In genomic region chr16:4169415-4169814, GRCh38 we compare ENCODE assay signal across 31 cellular contexts.
"Had no signal": no experiment of that assay in that cellular context is flagged by ENCODE, and none has a peak within 500 bp of the region (broad histone marks: within the 10 kb centered on the region; RNA-seq: fewer than 3 reads in every experiment).

No MANE protein-coding gene starts in this region.

- FAIRE-seq: astrocyte, bronchial epithelial cell, colon, endometrium, endothelial cell of umbilical vein had no signal

- ATAC-seq: activated CD4-positive, alpha-beta T cell treated with anti-CD3 and anti-CD28 coated beads for 36 hours; activated CD8-positive, alpha-beta memory T cell treated with anti-CD3 and anti-CD28 coated beads, Interleukin-2, amount 10 ng/mL, durations not matched to agents 7 days and 5 days; activated CD8-positive, alpha-beta T cell treated with anti-CD3 and anti-CD28 coated beads, Interleukin-2, amount 10 ng/mL, durations not matched to agents 7 days and 5 days; activated naive CD4-positive, alpha-beta T cell treated with anti-CD3 and anti-CD28 coated beads, Interleukin-2, amount 50 U/mL, for 72 hours; heart right ventricle had no signal

- H3K9me3 Mint-ChIP-seq: activated CD4-positive, alpha-beta memory T cell treated with anti-CD3 and anti-CD28 coated beads for 36 hours; activated CD4-positive, alpha-beta T cell treated with anti-CD3 and anti-CD28 coated beads, Interleukin-2, amount 10 ng/mL, durations not matched to agents 24 days and 14 days; activated naive CD4-positive, alpha-beta T cell treated with anti-CD3 and anti-CD28 coated beads, Interleukin-2, amount 10 ng/mL, durations not matched to agents 7 days and 5 days; activated naive CD4-positive, alpha-beta T cell treated with anti-CD3 and anti-CD28 coated beads, Interleukin-2, amount 50 U/mL, for 72 hours; activated naive CD8-positive, alpha-beta T cell treated with anti-CD3 and anti-CD28 coated beads, Interleukin-2, amount 10 ng/mL, durations not matched to agents 7 days and 5 days; activated T-helper 1 cell treated with anti-CD3 and anti-CD28 coated beads, Interleukin-12 subunit alpha, Interleukin-12 subunit beta, Interleukin-2, Interleukin-4 antibody, amounts not matched to agents 30 ng/mL and 10 ng/mL and 1 ng/mL, durations not matched to agents 14 hours and 24 hours and 36 hours; central memory CD8-positive, alpha-beta T cell had no signal

- H3K4me3 Mint-ChIP-seq: activated CD4-positive, alpha-beta memory T cell treated with anti-CD3 and anti-CD28 coated beads for 36 hours; activated CD4-positive, alpha-beta T cell treated with anti-CD3 and anti-CD28 coated beads for 36 hours; activated CD4-positive, alpha-beta T cell treated with anti-CD3 and anti-CD28 coated beads, Interleukin-2, amount 10 ng/mL, durations not matched to agents 24 days and 14 days; activated CD8-positive, alpha-beta memory T cell treated with anti-CD3 and anti-CD28 coated beads, Interleukin-2, amount 10 ng/mL, durations not matched to agents 7 days and 5 days; activated CD8-positive, alpha-beta T cell treated with anti-CD3 and anti-CD28 coated beads, Interleukin-2, amount 10 ng/mL, durations not matched to agents 7 days and 5 days; activated naive CD4-positive, alpha-beta T cell treated with anti-CD3 and anti-CD28 coated beads, Interleukin-2, amount 10 ng/mL, durations not matched to agents 7 days and 5 days; activated naive CD8-positive, alpha-beta T cell treated with anti-CD3 and anti-CD28 coated beads, Interleukin-2, amount 10 ng/mL, durations not matched to agents 7 days and 5 days; activated T-helper 1 cell treated with anti-CD3 and anti-CD28 coated beads, Interleukin-12 subunit alpha, Interleukin-12 subunit beta, Interleukin-2, Interleukin-4 antibody, amounts not matched to agents 30 ng/mL and 10 ng/mL and 1 ng/mL, durations not matched to agents 14 hours and 24 hours and 36 hours; central memory CD8-positive, alpha-beta T cell had no signal

- DNase-seq: activated CD4-positive, alpha-beta memory T cell treated with anti-CD3 and anti-CD28 coated beads for 36 hours; activated CD4-positive, alpha-beta T cell treated with anti-CD3 and anti-CD28 coated beads for 36 hours; activated CD4-positive, alpha-beta T cell treated with anti-CD3 and anti-CD28 coated beads, Interleukin-2, amount 10 ng/mL, durations not matched to agents 24 days and 14 days; activated CD4-positive, CD25-positive, alpha-beta regulatory T cell; activated CD4-positive, CD25-positive, alpha-beta regulatory T cell treated with anti-CD3 and anti-CD28 coated beads, Interleukin-2, amount 50 U/mL, for 72 hours; activated CD8-positive, alpha-beta memory T cell treated with anti-CD3 and anti-CD28 coated beads, Interleukin-2, amount 10 ng/mL, durations not matched to agents 7 days and 5 days; activated CD8-positive, alpha-beta memory T cell treated with anti-CD3 and anti-CD28 coated beads, Interleukin-2, amount 50 U/mL, for 4 hours; activated CD8-positive, alpha-beta T cell treated with anti-CD3 and anti-CD28 coated beads, Interleukin-2, amount 10 ng/mL, durations not matched to agents 7 days and 5 days; activated gamma-delta T cell; activated naive CD4-positive, alpha-beta T cell; activated naive CD4-positive, alpha-beta T cell treated with anti-CD3 and anti-CD28 coated beads, Interleukin-2, amount 10 ng/mL, durations not matched to agents 7 days and 5 days; activated naive CD8-positive, alpha-beta T cell treated with anti-CD3 and anti-CD28 coated beads, Interleukin-2, amount 10 ng/mL, durations not matched to agents 7 days and 5 days; activated T-cell treated with anti-CD3 and anti-CD28 coated beads, Interleukin-2, amount 50 U/mL, for 1 hour; activated T-cell treated with anti-CD3 and anti-CD28 coated beads, Interleukin-2, amount 50 U/mL, for 48 hours; brain microvascular endothelial cell; cortex of kidney; effector CD8-positive, alpha-beta T cell; esophagus squamous epithelium; foreskin melanocyte; heart right ventricle; T-helper 2 cell had no signal

- H3K9me3 ChIP-seq: esophagus squamous epithelium, gastroesophageal sphincter, heart right ventricle had no signal

- H3K4me1 Mint-ChIP-seq: activated naive CD8-positive, alpha-beta T cell treated with anti-CD3 and anti-CD28 coated beads, Interleukin-2, amount 10 ng/mL, durations not matched to agents 7 days and 5 days; central memory CD8-positive, alpha-beta T cell had no signal

- H3K36me3 Mint-ChIP-seq: activated CD4-positive, alpha-beta memory T cell treated with anti-CD3 and anti-CD28 coated beads for 36 hours; activated CD8-positive, alpha-beta memory T cell treated with anti-CD3 and anti-CD28 coated beads, Interleukin-2, amount 10 ng/mL, durations not matched to agents 7 days and 5 days; activated naive CD4-positive, alpha-beta T cell treated with anti-CD3 and anti-CD28 coated beads, Interleukin-2, amount 10 ng/mL, durations not matched to agents 7 days and 5 days; activated naive CD4-positive, alpha-beta T cell treated with anti-CD3 and anti-CD28 coated beads, Interleukin-2, amount 50 U/mL, for 72 hours; activated naive CD8-positive, alpha-beta T cell treated with anti-CD3 and anti-CD28 coated beads, Interleukin-2, amount 10 ng/mL, durations not matched to agents 7 days and 5 days had no signal

- H3K27ac ChIP-seq: brain microvascular endothelial cell, epithelial cell of prostate, gastroesophageal sphincter, heart right ventricle had no signal

- H3K36me3 ChIP-seq: brain microvascular endothelial cell, esophagus squamous epithelium, gastroesophageal sphincter, heart right ventricle had no signal

- H3K4me3 ChIP-seq: esophagus squamous epithelium, gastroesophageal sphincter, heart right ventricle had no signal

- H3K27me3 ChIP-seq: brain microvascular endothelial cell, esophagus squamous epithelium, gastroesophageal sphincter, heart right ventricle had no signal

- H3K27ac Mint-ChIP-seq: activated CD4-positive, alpha-beta memory T cell treated with anti-CD3 and anti-CD28 coated beads for 36 hours; activated CD4-positive, alpha-beta T cell treated with anti-CD3 and anti-CD28 coated beads for 36 hours; activated CD4-positive, alpha-beta T cell treated with anti-CD3 and anti-CD28 coated beads, Interleukin-2, amount 10 ng/mL, durations not matched to agents 24 days and 14 days; activated CD8-positive, alpha-beta memory T cell treated with anti-CD3 and anti-CD28 coated beads, Interleukin-2, amount 10 ng/mL, durations not matched to agents 7 days and 5 days; activated CD8-positive, alpha-beta T cell treated with anti-CD3 and anti-CD28 coated beads, Interleukin-2, amount 10 ng/mL, durations not matched to agents 7 days and 5 days; activated naive CD4-positive, alpha-beta T cell treated with anti-CD3 and anti-CD28 coated beads, Interleukin-2, amount 10 ng/mL, durations not matched to agents 7 days and 5 days; activated naive CD4-positive, alpha-beta T cell treated with anti-CD3 and anti-CD28 coated beads, Interleukin-2, amount 50 U/mL, for 72 hours; activated naive CD8-positive, alpha-beta T cell treated with anti-CD3 and anti-CD28 coated beads, Interleukin-2, amount 10 ng/mL, durations not matched to agents 7 days and 5 days; activated T-helper 1 cell treated with anti-CD3 and anti-CD28 coated beads, Interleukin-12 subunit alpha, Interleukin-12 subunit beta, Interleukin-2, Interleukin-4 antibody, amounts not matched to agents 30 ng/mL and 10 ng/mL and 1 ng/mL, durations not matched to agents 14 hours and 24 hours and 36 hours had no signal

- H3K27me3 Mint-ChIP-seq: activated CD4-positive, alpha-beta memory T cell treated with anti-CD3 and anti-CD28 coated beads for 36 hours; activated CD4-positive, alpha-beta T cell treated with anti-CD3 and anti-CD28 coated beads for 36 hours; central memory CD8-positive, alpha-beta T cell had no signal

- H3K4me1 ChIP-seq: esophagus squamous epithelium, gastroesophageal sphincter, heart right ventricle had no signal
